In the genomic region with DNA sequence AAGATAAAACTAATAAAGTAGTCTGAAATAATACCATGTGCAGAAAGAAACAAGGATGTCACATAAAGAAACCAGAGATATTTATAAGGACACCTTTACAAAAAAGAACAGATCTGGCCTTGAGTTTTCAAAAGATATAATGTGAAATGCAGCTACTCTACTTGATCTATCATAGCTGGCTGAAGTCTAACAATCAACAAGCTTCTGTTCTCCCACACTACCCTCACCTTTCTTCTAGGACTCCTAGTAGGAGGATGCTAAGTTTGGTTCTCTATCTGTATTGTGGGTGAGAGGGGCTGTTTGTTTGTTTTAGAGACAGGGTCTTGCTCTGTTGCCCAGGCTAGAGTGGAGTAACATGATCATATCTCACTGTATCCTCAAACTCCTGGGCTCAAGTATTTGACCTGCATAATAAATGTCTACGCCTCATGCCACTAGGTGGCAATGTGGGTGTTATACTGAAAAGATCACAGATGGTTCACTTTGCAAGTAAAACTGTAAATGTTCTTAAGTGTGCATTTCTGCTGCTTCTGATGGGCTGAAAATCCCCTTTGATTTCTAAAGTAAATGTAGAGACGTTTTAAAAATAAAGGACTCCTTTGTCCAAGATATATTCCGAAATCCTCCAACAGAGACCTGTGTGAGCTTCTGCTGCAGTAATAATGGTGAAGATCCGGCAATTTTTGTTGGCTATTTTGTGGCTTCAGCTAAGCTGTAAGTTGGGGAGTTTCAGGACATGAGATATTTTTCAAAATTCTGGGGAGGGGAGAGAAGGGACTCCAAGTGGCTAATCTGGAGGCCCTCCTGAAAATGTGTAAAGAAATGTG, we compare ENCODE assay signal across 8 cellular contexts.
DNase-seq lines count a peak whose midpoint lies in the region; ATAC-seq and TF ChIP-seq lines count a peak whose summit lies in the region.

No MANE protein-coding gene starts in this region.

- no peaks in the 10 kb centered on the region for H3K79me2 ChIP-seq in OCI-LY3 (ENCODE audit: low read length)

- peak; percentile 48 for ATAC-seq in HG02884 (IDR thresholded peaks at IDR 0.05; ENCODE audit: unreplicated experiment)

- peak overlapping the region; percentile 27 for H3K4me2 ChIP-seq in OCI-LY3 (ENCODE audit: low read length)

- H3K36me3 Mint-ChIP-seq in brain (no peaks in the 10 kb centered on the region), immature natural killer cell (no peaks in the 10 kb centered on the region)

- no peak overlapping the region for H3K27ac ChIP-seq in OCI-LY3 (ENCODE audit: low read length)
- no peak overlapping the region for H3K27ac ChIP-seq in substantia nigra (ENCODE audit: low read depth, low read length, poor library complexity, severe bottlenecking)

- no peaks in the 10 kb centered on the region for H3K36me3 ChIP-seq in OCI-LY3 (replicated peaks; ENCODE audit: low read depth, low read length)

- H3K27me3 Mint-ChIP-seq in brain (peaks cover 6% of the 10 kb centered on the region), immature natural killer cell (ENCODE audit: low read depth in 3 of 3) (peaks cover 0 to 8% (median 1%) of the 10 kb centered on the region in 3 donors)

- H4K20me1 ChIP-seq in OCI-LY3 (ENCODE audit: insufficient read depth, low read length): no peaks in the 10 kb centered on the region

- H3K27ac Mint-ChIP-seq in brain: no peak overlapping the region
- H3K27ac Mint-ChIP-seq in immature natural killer cell: no peak overlapping the region

- 0 out of 2 replicates have a peak overlapping the region, but pooled peaks have one; percentile 7 for H2AFZ ChIP-seq in OCI-LY3 (ENCODE audit: low read depth, low read length)

- H3K4me1 Mint-ChIP-seq in brain: peaks cover 7% of the 10 kb centered on the region
- no peaks in the 10 kb centered on the region for H3K4me1 Mint-ChIP-seq in immature natural killer cell

- peak; percentile 61 for DNase-seq in NCI-H82 (lab: John Stamatoyannopoulos, UW)
- DNase-seq in NCI-H82 treated with DMSO at 0.1 percent for 48 hours (lab: John Stamatoyannopoulos, UW; ENCODE audit: unreplicated experiment): no peak
- peak in 2 of 3 donors; percentile 32 to 50 for DNase-seq in immature natural killer cell
- peak in 32 of 49 donors; percentile 5 to 67 (median 23) for DNase-seq in substantia nigra (lab: John Stamatoyannopoulos, UW)
- DNase-seq in T1000 (lab: John Stamatoyannopoulos, UW): no peak

- H3K9me3 Mint-ChIP-seq in brain: no peaks in the 10 kb centered on the region
- H3K9me3 Mint-ChIP-seq in immature natural killer cell: no peaks in the 10 kb centered on the region

- H3K27me3 ChIP-seq in OCI-LY3 (ENCODE audit: low read depth, low read length): peaks cover 34% of the 10 kb centered on the region

- no peak overlapping the region for H3K4me3 ChIP-seq in OCI-LY3 (ENCODE audit: low read length)

- peaks cover 8% of the 10 kb centered on the region for H3K4me1 ChIP-seq in OCI-LY3 (ENCODE audit: low read length)

- H3K4me3 Mint-ChIP-seq in brain (no peak overlapping the region), immature natural killer cell (no peak overlapping the region)

- no peak overlapping the region for H3K9ac ChIP-seq in OCI-LY3 (ENCODE audit: low read length)

- TF ChIP-seq CTCF in OCI-LY3 (IDR thresholded peaks at IDR 0.05; ENCODE audit: low read depth, low read length): peak; percentile 89
- TF ChIP-seq CTCF in brain (conservative IDR thresholded peaks at IDR 0.05): peak; percentile 73

- no peaks in the 10 kb centered on the region for H3K9me3 ChIP-seq in OCI-LY3 (ENCODE audit: insufficient read depth, low read length)

Comparison
In these comparisons a context has a peak if more than half of its experiments do, and no peak if none do; other contexts are left out.
1. DNase-seq: peak in NCI-H82 (single experiment), immature natural killer cell (2 of 3) and substantia nigra (32 of 49); none in NCI-H82 treated with DMSO at 0.1 percent for 48 hours (single experiment) and T1000 (single experiment).